23 cellular contexts compared by ENCODE assay signal in the genomic region with DNA sequence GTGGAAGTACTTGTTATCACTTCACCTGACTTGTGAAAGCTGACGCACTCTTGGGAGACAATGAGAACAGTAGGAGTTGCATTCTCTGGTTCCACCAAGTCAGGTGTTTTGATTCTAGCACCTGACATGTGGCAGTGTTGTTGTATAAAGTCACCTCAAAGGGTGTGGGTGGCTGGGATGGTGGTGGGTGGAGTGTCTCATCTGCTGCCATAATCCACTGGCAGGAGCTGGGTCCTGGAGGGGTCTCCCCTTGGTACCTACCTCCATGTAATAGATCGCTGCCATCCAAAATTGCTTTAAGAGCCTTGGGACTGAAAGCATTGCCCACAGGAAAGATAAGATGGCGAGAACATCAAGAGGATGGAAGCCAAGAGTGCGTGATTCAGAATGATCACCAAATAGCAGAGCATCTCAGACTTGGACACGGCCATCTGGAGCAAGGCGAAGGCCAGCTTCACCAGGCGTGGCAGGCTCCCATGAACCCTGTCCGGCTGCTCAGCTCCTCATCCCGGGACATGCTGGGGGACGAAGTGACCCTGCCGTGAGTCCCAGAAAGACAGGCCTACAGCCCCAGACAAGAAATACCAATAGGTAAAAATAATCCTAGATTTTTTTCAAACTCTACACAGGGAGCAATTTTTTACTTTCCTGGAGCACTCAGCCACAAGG. TPM values are rescaled to one million over a fixed set of nuclear protein-coding genes. Genes with fewer than 3 reads are reported as not detected.
A peak's percentile ranks its signal among the peaks of the same experiment; 100 is the strongest.
DNase-seq lines count a peak whose midpoint lies in the region; ATAC-seq, FAIRE-seq and TF ChIP-seq lines count a peak whose summit lies in the region.
"Had no signal": no experiment of that assay in that cellular context is flagged by ENCODE, and none has a peak within 500 bp of the region (broad histone marks: within the 10 kb centered on the region; RNA-seq: fewer than 3 reads in every experiment).

No MANE protein-coding gene starts in this region.

- H3K36me3 Mint-ChIP-seq in naive thymus-derived CD8-positive, alpha-beta T cell, result no peaks in the 10 kb centered on the region
- H3K36me3 Mint-ChIP-seq: CD4-positive, CD25-positive, alpha-beta regulatory T cell; CD8-positive, alpha-beta memory T cell had no signal

- no peak for TF ChIP-seq CTCF in spleen (IDR thresholded peaks at IDR 0.05 in 8 of 11, conservative IDR thresholded peaks at IDR 0.05 in 3 of 11)

- no peak overlapping the region for H3K4me3 ChIP-seq in spleen
- H3K4me3 ChIP-seq: GM23248 had no signal

- H3K27ac ChIP-seq in spleen, result no peak overlapping the region
- H3K27ac ChIP-seq: GM23248, HL-60 had no signal

- peak overlapping the region in 1 of 10 donors; percentile 29 for H3K27ac Mint-ChIP-seq in naive thymus-derived CD8-positive, alpha-beta T cell
- H3K27ac Mint-ChIP-seq: CD4-positive, CD25-positive, alpha-beta regulatory T cell; CD8-positive, alpha-beta memory T cell had no signal

- 87 to 94% (median 93%) methylated on average over 11 of the region's 11 CpGs for WGBS in spleen, 5 donors

- TF ChIP-seq POLR2A in spleen (IDR thresholded peaks at IDR 0.05), result no peak

- no peaks in the 10 kb centered on the region for H3K36me3 ChIP-seq in spleen
- H3K36me3 ChIP-seq: BE2C had no signal

- peaks cover 5 to 59% (median 29%) of the 10 kb centered on the region in 5 donors for H3K27me3 Mint-ChIP-seq in naive thymus-derived CD8-positive, alpha-beta T cell

- DNase-seq in D341Med (ENCODE audit: low spot score) (peak; percentile 15), HTR-8/SVneo (ENCODE audit: insufficient read length, low spot score) (no peak), left lobe of liver (ENCODE audit: low spot score) (peak; percentile 26), spleen (peak; percentile 37), DMS79 (lab: John Stamatoyannopoulos, UW) (no peak)
- DNase-seq in naive thymus-derived CD8-positive, alpha-beta T cell, result no peak
- DNase-seq: ACHN; BE2C; C1 segment of cervical spinal cord; CD4-positive, CD25-positive, alpha-beta regulatory T cell; CD8-positive, alpha-beta memory T cell; COR-L47; GDM1; GM23248; HCEC 1CT; IMR-90 had no signal

- H3K27me3 ChIP-seq in spleen (replicated peaks in 1 of 7), result peaks cover 0 to 43% (median 0%) of the 10 kb centered on the region in 7 donors

- H3K4me1 ChIP-seq in spleen, result no peaks in the 10 kb centered on the region
- H3K4me1 ChIP-seq: BE2C had no signal

- no peaks in the 10 kb centered on the region for H3K9me3 Mint-ChIP-seq in naive thymus-derived CD8-positive, alpha-beta T cell
- H3K9me3 Mint-ChIP-seq: CD8-positive, alpha-beta memory T cell had no signal

- peak; percentile 95 for FAIRE-seq in HTR-8/SVneo (lab: Jason Lieb, UNC)
- FAIRE-seq: A204.1, D721Med, GM12892, GM18507, H54 had no signal

- peaks cover 0 to 2% (median 0%) of the 10 kb centered on the region in 4 donors for H3K4me1 Mint-ChIP-seq in naive thymus-derived CD8-positive, alpha-beta T cell
- H3K4me1 Mint-ChIP-seq: CD4-positive, CD25-positive, alpha-beta regulatory T cell; CD8-positive, alpha-beta memory T cell had no signal

- intact Hi-C loops in spleen (cut with DNase I; ENCODE audit: low total_unique reads), result no loop called here

- H3K4me3 Mint-ChIP-seq in naive thymus-derived CD8-positive, alpha-beta T cell, result no peak overlapping the region
- H3K4me3 Mint-ChIP-seq: CD4-positive, CD25-positive, alpha-beta regulatory T cell; CD8-positive, alpha-beta memory T cell had no signal

- ATAC-seq in left lobe of liver (no peak), HG02588 (IDR thresholded peaks at IDR 0.05; ENCODE audit: unreplicated experiment) (no peak)
- ATAC-seq in naive thymus-derived CD8-positive, alpha-beta T cell, result no peak

- POLR2A ChIA-PET in naive thymus-derived CD8-positive, alpha-beta T cell (lab: Charles Lee), result no interaction called here

- H3K9me3 ChIP-seq in spleen, result no peaks in the 10 kb centered on the region
- H3K9me3 ChIP-seq: BE2C had no signal

RNA-seq across cellular contexts. Expression of a gene that starts 56.6 kb away (rescaled TPM):
- total RNA-seq in left lobe of liver (12.8 TPM), spleen (10 to 100 TPM; 31.7 to 61.7 (median 56.4) TPM)
- polyA plus RNA-seq in spleen, result 10 to 100 TPM; 19.3 to 56.7 (median 50.6) TPM
- 10 to 100 TPM; 43.1 to 44.8 TPM for total RNA-seq in naive thymus-derived CD8-positive, alpha-beta T cell
- 1 to 10 TPM; 5.3 to 6.3 (median 5.5) TPM for polyA plus RNA-seq in naive thymus-derived CD8-positive, alpha-beta T cell

Comparison
In these comparisons a context has a peak if more than half of its experiments do, and no peak if none do; other contexts are left out.
1. DNase-seq: peak in D341Med (single experiment), left lobe of liver (single experiment) and spleen (single experiment); none in HTR-8/SVneo (single experiment), DMS79 (single experiment) and naive thymus-derived CD8-positive, alpha-beta T cell (0 of 10).